Comparison of ENCODE assay signal across 20 cellular contexts in genomic region chr13:23828866-23829265, GRCh38.
DNase-seq lines count a peak whose midpoint lies in the region; ATAC-seq lines count a peak whose summit lies in the region.
"Had no signal": no experiment of that assay in that cellular context is flagged by ENCODE, and none has a peak within 500 bp of the region (broad histone marks: within the 10 kb centered on the region; RNA-seq: fewer than 3 reads in every experiment).

No MANE protein-coding gene starts in this region.

- H3K27me3 ChIP-seq in SJSA1 (replicated peaks) = no peaks in the 10 kb centered on the region
- H3K27me3 ChIP-seq: ovary, stomach had no signal

- POLR2A ChIA-PET in activated CD8-positive, alpha-beta T cell treated with anti-CD3 and anti-CD28 coated beads, Interleukin-2, amount 10 ng/mL, durations not matched to agents 7 days and 5 days (lab: Charles Lee) = no interaction called here

- no peak overlapping the region for H3K27ac Mint-ChIP-seq in activated CD8-positive, alpha-beta T cell treated with anti-CD3 and anti-CD28 coated beads, Interleukin-2, amount 10 ng/mL, durations not matched to agents 7 days and 5 days

- H3K4me1 ChIP-seq in SJSA1 (replicated peaks) = no peaks in the 10 kb centered on the region; the same call in 1 of the 2 replicates
- H3K4me1 ChIP-seq: stomach had no signal

- no peak for ATAC-seq in activated CD8-positive, alpha-beta T cell treated with anti-CD3 and anti-CD28 coated beads, Interleukin-2, amount 10 ng/mL, durations not matched to agents 7 days and 5 days

- H3K9me3 Mint-ChIP-seq in activated CD8-positive, alpha-beta T cell treated with anti-CD3 and anti-CD28 coated beads, Interleukin-2, amount 10 ng/mL, durations not matched to agents 7 days and 5 days (ENCODE audit: insufficient read depth) = peaks cover 7% of the 10 kb centered on the region

- H3K27ac ChIP-seq in SJSA1 = peak overlapping the region; percentile 23; the same call in 1 of the 2 replicates
- H3K27ac ChIP-seq: coronary artery, ovary, stomach had no signal

- DNase-seq in EL (peak; percentile 47), SJSA1 (ENCODE audit: low read depth in 1 of 2, low spot score in 2 of 2) (peak in 1 of 2 experiments; percentile 10), fibroblast of gingiva (ENCODE audit: low read depth) (peak; percentile 42), renal cortical epithelial cell (ENCODE audit: low read depth) (peak; percentile 45), HuH-7 (ENCODE audit: low spot score) (no peak), D341Med (ENCODE audit: low spot score) (no peak)
- no peak for DNase-seq in activated CD8-positive, alpha-beta T cell treated with anti-CD3 and anti-CD28 coated beads, Interleukin-2, amount 10 ng/mL, durations not matched to agents 7 days and 5 days
- DNase-seq: activated CD4-positive, alpha-beta T cell treated with anti-CD3 and anti-CD28 coated beads for 4 hours; activated CD8-positive, alpha-beta memory T cell treated with anti-CD3 and anti-CD28 coated beads, Interleukin-2, amount 50 U/mL, for 48 hours; activated gamma-delta T cell treated with Interleukin-2 at 50 U/mL for 16 hours; GF-D8; head of caudate nucleus; NCI-H1417; NCI-H2171; NCI-H82; ovary; stimulated activated CD4-positive, alpha-beta T cell treated with anti-CD3 and anti-CD28 coated beads, Interleukin-2, amount 100 ng/mL, for 48 hours; stomach had no signal

- H3K9me3 ChIP-seq in SJSA1 (replicated peaks) = no peaks in the 10 kb centered on the region
- H3K9me3 ChIP-seq: ovary, stomach had no signal

- CTCF ChIA-PET in activated CD8-positive, alpha-beta T cell treated with anti-CD3 and anti-CD28 coated beads, Interleukin-2, amount 10 ng/mL, durations not matched to agents 7 days and 5 days (lab: Charles Lee) = no interaction called here

- H3K27me3 Mint-ChIP-seq in activated CD8-positive, alpha-beta T cell treated with anti-CD3 and anti-CD28 coated beads, Interleukin-2, amount 10 ng/mL, durations not matched to agents 7 days and 5 days (ENCODE audit: low read depth) = no peaks in the 10 kb centered on the region

- peaks cover 5% of the 10 kb centered on the region for H3K36me3 Mint-ChIP-seq in activated CD8-positive, alpha-beta T cell treated with anti-CD3 and anti-CD28 coated beads, Interleukin-2, amount 10 ng/mL, durations not matched to agents 7 days and 5 days (ENCODE audit: low read depth)

- H3K36me3 ChIP-seq in SJSA1 = no peaks in the 10 kb centered on the region
- H3K36me3 ChIP-seq: ovary had no signal

- H3K4me3 Mint-ChIP-seq in activated CD8-positive, alpha-beta T cell treated with anti-CD3 and anti-CD28 coated beads, Interleukin-2, amount 10 ng/mL, durations not matched to agents 7 days and 5 days = no peak overlapping the region

- H3K4me3 ChIP-seq in SJSA1 = no peak overlapping the region
- H3K4me3 ChIP-seq: coronary artery, lung, ovary, stomach had no signal

- no peaks in the 10 kb centered on the region for H3K4me1 Mint-ChIP-seq in activated CD8-positive, alpha-beta T cell treated with anti-CD3 and anti-CD28 coated beads, Interleukin-2, amount 10 ng/mL, durations not matched to agents 7 days and 5 days (ENCODE audit: low read depth)

Comparison
In these comparisons a context has a peak if more than half of its experiments do, and no peak if none do; other contexts are left out.
1. DNase-seq: peak in EL (single experiment), fibroblast of gingiva (single experiment) and renal cortical epithelial cell (single experiment); none in activated CD8-positive, alpha-beta T cell treated with anti-CD3 and anti-CD28 coated beads, Interleukin-2, amount 10 ng/mL, durations not matched to agents 7 days and 5 days (single experiment), HuH-7 (single experiment) and D341Med (single experiment).